ENCODE assay signal across 10 cellular contexts in genomic region chr5:20572560-20572959, GRCh38.
DNase-seq lines count a peak whose midpoint lies in the region; TF ChIP-seq lines count a peak whose summit lies in the region.
"Had no signal": no experiment of that assay in that cellular context is flagged by ENCODE, and none has a peak within 500 bp of the region (broad histone marks: within the 10 kb centered on the region; RNA-seq: fewer than 3 reads in every experiment).

No MANE protein-coding gene starts in this region.

- no peak overlapping the region for H3K4me3 Mint-ChIP-seq in Caco-2 (ENCODE audit: unreplicated experiment)

- H3K36me3 ChIP-seq in kidney epithelial cell (ENCODE audit: control insufficient read depth, insufficient read depth, low read length), result no peaks in the 10 kb centered on the region
- H3K36me3 ChIP-seq in Caco-2 (ENCODE audit: control insufficient read depth, insufficient read depth, low read length), result no peaks in the 10 kb centered on the region
- H3K36me3 ChIP-seq: suprapubic skin had no signal

- no peaks in the 10 kb centered on the region for H3K4me1 ChIP-seq in Caco-2
- H3K4me1 ChIP-seq: suprapubic skin had no signal

- TF ChIP-seq CTCF in LNCaP clone FGC (IDR thresholded peaks at IDR 0.05; ENCODE audit: control insufficient read depth, extremely low read depth, insufficient read depth) (peak; percentile 13; the same call in 1 of the 2 replicates), kidney epithelial cell (IDR thresholded peaks at IDR 0.05; ENCODE audit: insufficient read depth, low read length, poor library complexity, severe bottlenecking) (peak; percentile 11), Caco-2 (IDR thresholded peaks at IDR 0.05; ENCODE audit: insufficient read depth in 1 of 2, low read depth in 1 of 2, low read length in 1 of 2, severe bottlenecking in 1 of 2, unreplicated experiment in 1 of 2) (no peak)

- DNase-seq in GM03348 (ENCODE audit: low spot score) (peak; percentile 19), LNCaP clone FGC (ENCODE audit: low read depth) (no peak), SW480 (ENCODE audit: low spot score) (peak; percentile 31), kidney epithelial cell (ENCODE audit: low read depth) (peak; percentile 49), UCSD-AML1 (lab: John Stamatoyannopoulos, UW; ENCODE audit: unreplicated experiment) (no peak), NCI-H2107 treated with DMSO at 0.1 percent for 48 hours (lab: John Stamatoyannopoulos, UW; ENCODE audit: unreplicated experiment) (no peak), Caco-2 (no peak)
- no peak for DNase-seq in stimulated activated CD4-positive, alpha-beta T cell treated with anti-CD3 and anti-CD28 coated beads, Interleukin-4, amount 100 ng/mL, for 24 hours
- DNase-seq: left colon had no signal

- H3K27me3 ChIP-seq in kidney epithelial cell (ENCODE audit: control insufficient read depth, insufficient read depth, low read length), result no peaks in the 10 kb centered on the region
- H3K27me3 ChIP-seq in Caco-2 (replicated peaks; ENCODE audit: control insufficient read depth, insufficient read depth, low read length), result no peaks in the 10 kb centered on the region
- H3K27me3 ChIP-seq: suprapubic skin had no signal

- POLR2A ChIA-PET in Caco-2 (lab: Charles Lee), result no interaction called here

- no peaks in the 10 kb centered on the region for H3K9me3 Mint-ChIP-seq in Caco-2 (ENCODE audit: unreplicated experiment)

- H3K27ac Mint-ChIP-seq in Caco-2 (ENCODE audit: unreplicated experiment), result no peak overlapping the region

- H3K4me1 Mint-ChIP-seq in Caco-2 (ENCODE audit: low read depth, unreplicated experiment), result no peaks in the 10 kb centered on the region

- intact Hi-C loops in Caco-2 (cut with micrococcal nuclease; ENCODE audit: unreplicated experiment), result no loop called here

- H3K4me3 ChIP-seq in LNCaP clone FGC (ENCODE audit: low read depth, low read length), result no peak overlapping the region
- no peak overlapping the region for H3K4me3 ChIP-seq in kidney epithelial cell (ENCODE audit: low read depth, low read length)
- H3K4me3 ChIP-seq in Caco-2 (ENCODE audit: low read depth, low read length), result no peak overlapping the region
- H3K4me3 ChIP-seq: suprapubic skin had no signal

- no peaks in the 10 kb centered on the region for H3K9me3 ChIP-seq in Caco-2
- H3K9me3 ChIP-seq: suprapubic skin had no signal

- H3K36me3 Mint-ChIP-seq in Caco-2 (ENCODE audit: insufficient read depth, unreplicated experiment), result no peaks in the 10 kb centered on the region

- H3K27me3 Mint-ChIP-seq in Caco-2 (ENCODE audit: insufficient read depth, unreplicated experiment), result no peaks in the 10 kb centered on the region

- BruUV-seq in Caco-2 (replicated peaks; lab: Mats Ljungman, UMichigan), result no TSS peak

- CTCF ChIA-PET in Caco-2 (lab: Charles Lee), result no interaction called here

Comparison
In these comparisons a context has a peak if more than half of its experiments do, and no peak if none do; other contexts are left out.
1. DNase-seq: peak in GM03348 (single experiment), SW480 (single experiment) and kidney epithelial cell (single experiment); none in LNCaP clone FGC (single experiment), UCSD-AML1 (single experiment), NCI-H2107 treated with DMSO at 0.1 percent for 48 hours (single experiment), Caco-2 (0 of 2) and stimulated activated CD4-positive, alpha-beta T cell treated with anti-CD3 and anti-CD28 coated beads, Interleukin-4, amount 100 ng/mL, for 24 hours (single experiment).
2. CTCF ChIP-seq: peak in LNCaP clone FGC (single experiment) and kidney epithelial cell (single experiment); none in Caco-2 (0 of 2).